Comparison of ENCODE assay signal across 14 cellular contexts in genomic region chr16:57380671-57381462, GRCh38. TPM values are rescaled to one million over a fixed set of nuclear protein-coding genes. Genes with fewer than 3 reads are reported as not detected.
A peak's percentile ranks its signal among the peaks of the same experiment; 100 is the strongest.
DNase-seq lines count a peak whose midpoint lies in the region; ATAC-seq lines count a peak whose summit lies in the region.
"Had no signal": no experiment of that assay in that cellular context is flagged by ENCODE, and none has a peak within 500 bp of the region (broad histone marks: within the 10 kb centered on the region; RNA-seq: fewer than 3 reads in every experiment).

No MANE protein-coding gene starts in this region.

- no peaks in the 10 kb centered on the region for H3K9me3 ChIP-seq in naive thymus-derived CD4-positive, alpha-beta T cell (ENCODE audit: control insufficient read depth in 2 of 3, low read length in 3 of 3)
- H3K9me3 ChIP-seq: neutrophil had no signal

- no peaks in the 10 kb centered on the region for H3K36me3 Mint-ChIP-seq in naive thymus-derived CD4-positive, alpha-beta T cell
- H3K36me3 Mint-ChIP-seq in activated CD4-positive, alpha-beta T cell treated with anti-CD3 and anti-CD28 coated beads, Interleukin-2, amount 10 ng/mL, durations not matched to agents 7 days and 5 days (ENCODE audit: low read depth), result no peaks in the 10 kb centered on the region

- H3K27ac Mint-ChIP-seq in naive thymus-derived CD4-positive, alpha-beta T cell, result peak overlapping the region in 2 of 9 donors; percentile 2 to 59
- no peak overlapping the region for H3K27ac Mint-ChIP-seq in activated CD4-positive, alpha-beta T cell treated with anti-CD3 and anti-CD28 coated beads, Interleukin-2, amount 10 ng/mL, durations not matched to agents 7 days and 5 days

- CTCF ChIA-PET in naive thymus-derived CD4-positive, alpha-beta T cell (lab: Charles Lee), result no interaction called here
- CTCF ChIA-PET in activated CD4-positive, alpha-beta T cell treated with anti-CD3 and anti-CD28 coated beads, Interleukin-2, amount 10 ng/mL, durations not matched to agents 7 days and 5 days (lab: Charles Lee), result interaction anchor here (0.6 kb wide), 2 partner anchors 50 to 56 kb away, joined by 3 read pairs; no protein-coding TSS in a partner anchor

- H3K27me3 Mint-ChIP-seq in naive thymus-derived CD4-positive, alpha-beta T cell, result no peaks in the 10 kb centered on the region
- peaks cover 2% of the 10 kb centered on the region for H3K27me3 Mint-ChIP-seq in activated CD4-positive, alpha-beta T cell treated with anti-CD3 and anti-CD28 coated beads, Interleukin-2, amount 10 ng/mL, durations not matched to agents 7 days and 5 days

- no peak overlapping the region for H3K4me3 Mint-ChIP-seq in naive thymus-derived CD4-positive, alpha-beta T cell
- H3K4me3 Mint-ChIP-seq in activated CD4-positive, alpha-beta T cell treated with anti-CD3 and anti-CD28 coated beads, Interleukin-2, amount 10 ng/mL, durations not matched to agents 7 days and 5 days, result no peak overlapping the region
- H3K4me3 Mint-ChIP-seq: activated T-cell treated with anti-CD3 and anti-CD28 coated beads, Interleukin-2, amount 50 U/mL, for 4 hours had no signal

- POLR2A ChIA-PET in naive thymus-derived CD4-positive, alpha-beta T cell (lab: Charles Lee), result no interaction called here
- POLR2A ChIA-PET in activated CD4-positive, alpha-beta T cell treated with anti-CD3 and anti-CD28 coated beads, Interleukin-2, amount 10 ng/mL, durations not matched to agents 7 days and 5 days (lab: Charles Lee), result no interaction called here

- H3K4me3 ChIP-seq in naive thymus-derived CD4-positive, alpha-beta T cell (ENCODE audit: low read length), result no peak overlapping the region

- intact Hi-C loops in naive thymus-derived CD4-positive, alpha-beta T cell (cut with micrococcal nuclease), result no loop called here

- no peaks in the 10 kb centered on the region for H3K4me1 ChIP-seq in naive thymus-derived CD4-positive, alpha-beta T cell (ENCODE audit: control insufficient read depth in 2 of 2, insufficient read depth in 2 of 2, low read length in 2 of 2)

- H3K36me3 ChIP-seq in naive thymus-derived CD4-positive, alpha-beta T cell (ENCODE audit: control insufficient read depth in 2 of 3, insufficient read depth in 3 of 3, low read length in 3 of 3), result no peaks in the 10 kb centered on the region
- H3K36me3 ChIP-seq: neutrophil had no signal

- H3K4me1 Mint-ChIP-seq in naive thymus-derived CD4-positive, alpha-beta T cell, result peaks cover 0 to 9% (median 4%) of the 10 kb centered on the region in 7 donors
- H3K4me1 Mint-ChIP-seq in activated CD4-positive, alpha-beta T cell treated with anti-CD3 and anti-CD28 coated beads, Interleukin-2, amount 10 ng/mL, durations not matched to agents 7 days and 5 days, result peaks cover 9% of the 10 kb centered on the region

- H3K9me3 Mint-ChIP-seq in naive thymus-derived CD4-positive, alpha-beta T cell, result no peaks in the 10 kb centered on the region
- H3K9me3 Mint-ChIP-seq in activated CD4-positive, alpha-beta T cell treated with anti-CD3 and anti-CD28 coated beads, Interleukin-2, amount 10 ng/mL, durations not matched to agents 7 days and 5 days, result no peaks in the 10 kb centered on the region
- H3K9me3 Mint-ChIP-seq: activated T-cell treated with anti-CD3 and anti-CD28 coated beads, Interleukin-2, amount 50 U/mL, for 4 hours had no signal

- peak; percentile 26 for ATAC-seq in naive thymus-derived CD4-positive, alpha-beta T cell
- ATAC-seq in GM19324 (IDR thresholded peaks at IDR 0.05; ENCODE audit: low FRiP score, unreplicated experiment) (no peak), GM18873 (IDR thresholded peaks at IDR 0.05; ENCODE audit: low FRiP score, unreplicated experiment) (no peak), HG03439 (IDR thresholded peaks at IDR 0.05; ENCODE audit: unreplicated experiment) (no peak)
- ATAC-seq: activated T-cell treated with anti-CD3 and anti-CD28 coated beads, Interleukin-2, amount 50 U/mL, for 4 hours had no signal

- DNase-seq in COLO668 (lab: John Stamatoyannopoulos, UW; ENCODE audit: unreplicated experiment) (peak; percentile 26), KG1 (lab: John Stamatoyannopoulos, UW) (peak; percentile 30), caudate nucleus (lab: John Stamatoyannopoulos, UW) (no peak)
- DNase-seq in naive thymus-derived CD4-positive, alpha-beta T cell, result peak in 3 of 9 donors; percentile 13 to 16 (median 13)
- DNase-seq in activated CD4-positive, alpha-beta T cell treated with anti-CD3 and anti-CD28 coated beads, Interleukin-2, amount 10 ng/mL, durations not matched to agents 7 days and 5 days, result no peak
- DNase-seq: activated T-cell treated with anti-CD3 and anti-CD28 coated beads, Interleukin-2, amount 50 U/mL, for 4 hours; NCI-H446; stimulated activated CD4-positive, alpha-beta T cell treated with anti-CD3 and anti-CD28 coated beads, Interleukin-2, amount 100 ng/mL, for 48 hours had no signal

- H3K27me3 ChIP-seq in naive thymus-derived CD4-positive, alpha-beta T cell (ENCODE audit: control insufficient read depth in 2 of 2, insufficient read depth in 2 of 2, low read length in 2 of 2), result no peaks in the 10 kb centered on the region

- peak overlapping the region; percentile 16 for H3K27ac ChIP-seq in caudate nucleus (ENCODE audit: low read depth, low read length)
- no peak overlapping the region for H3K27ac ChIP-seq in naive thymus-derived CD4-positive, alpha-beta T cell (ENCODE audit: low read depth, low read length)
- H3K27ac ChIP-seq: neutrophil had no signal

RNA-seq across cellular contexts. Expression of gene CX3CL1, which starts 8.6 kb away (rescaled TPM):
- total RNA-seq in naive thymus-derived CD4-positive, alpha-beta T cell, result not detected
- polyA plus RNA-seq in naive thymus-derived CD4-positive, alpha-beta T cell, result not detected
- total RNA-seq in activated CD4-positive, alpha-beta T cell treated with anti-CD3 and anti-CD28 coated beads, Interleukin-2, amount 10 ng/mL, durations not matched to agents 7 days and 5 days, result not detected
- total RNA-seq: T-helper 1 cell treated with Interleukin-12 subunit alpha and Interleukin-12 subunit beta and Interleukin-4 antibody, amounts not matched to agents 30 ng/mL and 1 ng/mL, for 36 hours had no signal

RNA-seq across cellular contexts. Expression of gene CCL22, which starts 22.3 kb away (rescaled TPM):
- total RNA-seq in naive thymus-derived CD4-positive, alpha-beta T cell, result 1 to 10 TPM in 1 of 5 experiments, under 1 TPM in 3, not detected in 1; 0.17 to 1.9 (median 0.48) TPM
- not detected for polyA plus RNA-seq in naive thymus-derived CD4-positive, alpha-beta T cell
- total RNA-seq in activated CD4-positive, alpha-beta T cell treated with anti-CD3 and anti-CD28 coated beads, Interleukin-2, amount 10 ng/mL, durations not matched to agents 7 days and 5 days, result under 1 TPM; 0.50 to 0.74 TPM
- total RNA-seq: ureter had no signal

RNA-seq across cellular contexts. Expression of gene CCL17, which starts 23.7 kb away (rescaled TPM):
- under 1 TPM in 1 of 5 experiments, not detected in 4; 0.60 TPM for total RNA-seq in naive thymus-derived CD4-positive, alpha-beta T cell
- polyA plus RNA-seq in naive thymus-derived CD4-positive, alpha-beta T cell, result not detected
- total RNA-seq in activated CD4-positive, alpha-beta T cell treated with anti-CD3 and anti-CD28 coated beads, Interleukin-2, amount 10 ng/mL, durations not matched to agents 7 days and 5 days, result under 1 TPM; 0.40 to 0.42 TPM

Comparison
In these comparisons a context has a peak if more than half of its experiments do, and no peak if none do; other contexts are left out.
1. DNase-seq: peak in COLO668 (single experiment) and KG1 (single experiment); none in caudate nucleus (0 of 61) and activated CD4-positive, alpha-beta T cell treated with anti-CD3 and anti-CD28 coated beads, Interleukin-2, amount 10 ng/mL, durations not matched to agents 7 days and 5 days (single experiment).